ENCODE assay signal across 7 cellular contexts in genomic region chr2:197107291-197108269, GRCh38.
DNase-seq lines count a peak whose midpoint lies in the region; ATAC-seq and TF ChIP-seq lines count a peak whose summit lies in the region.

No MANE protein-coding gene starts in this region.

- no peaks in the 10 kb centered on the region for H3K9me3 ChIP-seq in ascending aorta

- ATAC-seq in stimulated activated naive CD8-positive, alpha-beta T cell treated with anti-CD3 and anti-CD28 coated beads, Interleukin-15, amount 100 ng/mL, for 72 hours: no peak
- ATAC-seq in GM18909 (IDR thresholded peaks at IDR 0.05; ENCODE audit: poor library complexity, unreplicated experiment): no peak

- peaks cover 0 to 16% of the 10 kb centered on the region in 2 donors for H3K4me1 ChIP-seq in ascending aorta

- peaks cover 7% of the 10 kb centered on the region for H3K4me1 Mint-ChIP-seq in stimulated activated naive CD8-positive, alpha-beta T cell treated with anti-CD3 and anti-CD28 coated beads, Interleukin-15, amount 100 ng/mL, for 72 hours

- H3K36me3 ChIP-seq in H7 (replicated peaks; ENCODE audit: control insufficient read depth, insufficient read depth, low read length) (no peaks in the 10 kb centered on the region), ascending aorta (no peaks in the 10 kb centered on the region)

- H3K27me3 ChIP-seq in H7 (ENCODE audit: control insufficient read depth, insufficient read depth, low read length): no peaks in the 10 kb centered on the region
- H3K27me3 ChIP-seq in ascending aorta: no peaks in the 10 kb centered on the region

- no peak overlapping the region for H3K4me3 Mint-ChIP-seq in stimulated activated naive CD8-positive, alpha-beta T cell treated with anti-CD3 and anti-CD28 coated beads, Interleukin-15, amount 100 ng/mL, for 72 hours

- H3K4me3 ChIP-seq in H7 (ENCODE audit: insufficient read depth, low read depth, low read length) (no peak overlapping the region), ascending aorta (no peak overlapping the region)

- no peaks in the 10 kb centered on the region for H3K9me3 Mint-ChIP-seq in stimulated activated naive CD8-positive, alpha-beta T cell treated with anti-CD3 and anti-CD28 coated beads, Interleukin-15, amount 100 ng/mL, for 72 hours

- TF ChIP-seq CTCF in ascending aorta (IDR thresholded peaks at IDR 0.05): no peak

- H3K27ac Mint-ChIP-seq in stimulated activated naive CD8-positive, alpha-beta T cell treated with anti-CD3 and anti-CD28 coated beads, Interleukin-15, amount 100 ng/mL, for 72 hours: peak overlapping the region; percentile 13 to 76

- H3K27me3 Mint-ChIP-seq in stimulated activated naive CD8-positive, alpha-beta T cell treated with anti-CD3 and anti-CD28 coated beads, Interleukin-15, amount 100 ng/mL, for 72 hours: no peaks in the 10 kb centered on the region

- intact Hi-C loops in ascending aorta (cut with DNase I): no loop called here

- DNase-seq in H7 (peak; percentile 15), ascending aorta (ENCODE audit: low spot score in 2 of 2) (no peak), kidney tubule cell (ENCODE audit: low spot score) (peak; percentile 9), NCI-H2171 treated with DMSO at 0.1 percent for 48 hours (lab: John Stamatoyannopoulos, UW) (no peak), NCI-H1092 (lab: John Stamatoyannopoulos, UW) (no peak)
- no peak for DNase-seq in stimulated activated naive CD8-positive, alpha-beta T cell treated with anti-CD3 and anti-CD28 coated beads, Interleukin-15, amount 100 ng/mL, for 72 hours

- H3K27ac ChIP-seq in ascending aorta: peak overlapping the region; percentile 12 to 49

Comparison
In these comparisons a context has a peak if more than half of its experiments do, and no peak if none do; other contexts are left out.
1. DNase-seq: peak in H7 (single experiment) and kidney tubule cell (single experiment); none in ascending aorta (0 of 2), stimulated activated naive CD8-positive, alpha-beta T cell treated with anti-CD3 and anti-CD28 coated beads, Interleukin-15, amount 100 ng/mL, for 72 hours (0 of 2), NCI-H2171 treated with DMSO at 0.1 percent for 48 hours (single experiment) and NCI-H1092 (single experiment).